ENCODE assay signal across 8 cellular contexts in the genomic region with DNA sequence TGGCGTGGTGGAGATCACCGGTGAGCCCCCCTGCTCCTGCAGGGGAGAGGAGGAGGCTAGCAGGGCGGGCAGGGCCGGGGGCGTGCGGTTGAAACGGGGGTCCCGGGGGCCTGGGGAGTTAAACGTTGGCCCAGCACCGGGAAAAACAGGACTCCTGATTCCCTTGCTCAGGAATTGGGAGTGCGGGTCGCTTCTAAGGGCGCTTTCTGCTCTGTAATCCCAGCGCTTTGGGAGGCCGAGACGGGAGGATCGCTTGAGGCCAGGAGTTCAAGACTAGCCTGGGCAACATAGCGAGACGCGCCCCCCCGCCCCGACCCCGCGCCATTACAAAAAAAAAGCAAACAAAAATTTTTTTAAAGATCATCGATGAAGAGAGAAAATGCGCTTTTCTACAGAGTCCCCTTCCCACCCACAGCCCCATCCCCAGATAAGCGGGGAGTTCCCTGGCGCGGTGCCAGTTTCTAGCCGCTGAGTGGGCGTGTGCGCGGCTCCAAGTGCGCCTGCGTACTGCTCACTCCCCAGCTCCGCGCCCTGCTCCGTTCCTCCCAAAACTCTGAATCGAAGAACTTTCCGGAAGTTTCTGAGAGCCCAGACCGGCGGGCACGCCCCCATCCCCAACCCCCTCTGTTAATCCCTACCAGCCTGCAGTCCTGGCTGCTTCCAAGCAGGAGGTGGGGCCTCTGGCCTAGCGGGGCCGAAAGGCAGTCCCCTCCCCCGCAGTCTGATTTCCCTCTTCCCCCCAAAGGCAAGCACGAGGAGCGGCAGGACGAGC. TPM values are rescaled to one million over a fixed set of nuclear protein-coding genes. Genes with fewer than 3 reads are reported as not detected.
DNase-seq lines count a peak whose midpoint lies in the region; ATAC-seq and TF ChIP-seq lines count a peak whose summit lies in the region.

No MANE protein-coding gene starts in this region.

- H3K27ac ChIP-seq in A673 (ENCODE audit: low read depth, low read length, poor library complexity, severe bottlenecking): peak overlapping the region; percentile 85
- H3K27ac ChIP-seq in osteoblast (ENCODE audit: low read depth, low read length): peak overlapping the region; percentile 76
- H3K27ac ChIP-seq in temporal lobe (ENCODE audit: low read depth, low read length): peak overlapping the region; percentile 99

- DNase-seq in A673 (ENCODE audit: low spot score) (peak; percentile 97), SKM-1 (lab: John Stamatoyannopoulos, UW; ENCODE audit: unreplicated experiment) (peak; percentile 80), glutamatergic neuron (peak; percentile 71), osteoblast (ENCODE audit: insufficient read length, low spot score, missing footprints) (peak; percentile 98)
- peak; percentile 78 for DNase-seq in Jurkat, Clone E6-1 (ENCODE audit: low read depth, low spot score)

- peaks cover 6% of the 10 kb centered on the region for H3K79me2 ChIP-seq in osteoblast (ENCODE audit: insufficient read depth, low read length)

- H3K4me3 Mint-ChIP-seq in activated naive CD8-positive, alpha-beta T cell: peak overlapping the region; percentile 90
- peak overlapping the region; percentile 84 for H3K4me3 Mint-ChIP-seq in glutamatergic neuron (ENCODE audit: unreplicated experiment)

- peak overlapping the region; percentile 83 for H3K4me3 ChIP-seq in A673 (ENCODE audit: low read depth, low read length, poor library complexity, severe bottlenecking)
- H3K4me3 ChIP-seq in Jurkat, Clone E6-1 (ENCODE audit: low read length): peak overlapping the region; percentile 65
- H3K4me3 ChIP-seq in osteoblast (ENCODE audit: insufficient read depth, low read length): peak overlapping the region; percentile 95

- H3K36me3 ChIP-seq in A673 (ENCODE audit: insufficient read depth, low read length, poor library complexity, severe bottlenecking): peaks cover 13% of the 10 kb centered on the region
- peaks cover 13% of the 10 kb centered on the region for H3K36me3 ChIP-seq in osteoblast (ENCODE audit: insufficient read depth, low read length)

- peak; percentile 43 for ATAC-seq in GM18517 (IDR thresholded peaks at IDR 0.05; ENCODE audit: unreplicated experiment)

- no peaks in the 10 kb centered on the region for H3K9me3 Mint-ChIP-seq in activated naive CD8-positive, alpha-beta T cell (ENCODE audit: low read depth)
- peaks cover 2% of the 10 kb centered on the region for H3K9me3 Mint-ChIP-seq in glutamatergic neuron (ENCODE audit: unreplicated experiment)

- no peaks in the 10 kb centered on the region for H3K36me3 Mint-ChIP-seq in activated naive CD8-positive, alpha-beta T cell
- no peaks in the 10 kb centered on the region for H3K36me3 Mint-ChIP-seq in glutamatergic neuron (ENCODE audit: unreplicated experiment)

- H3K27me3 Mint-ChIP-seq in activated naive CD8-positive, alpha-beta T cell: no peaks in the 10 kb centered on the region
- peaks cover 9% of the 10 kb centered on the region for H3K27me3 Mint-ChIP-seq in glutamatergic neuron (ENCODE audit: unreplicated experiment)

- no peak overlapping the region for H2AFZ ChIP-seq in osteoblast (ENCODE audit: low read length)

- POLR2A ChIA-PET in A673 (lab: Charles Lee; ENCODE audit: low non-redundant PET): interaction anchor here (0.6 kb wide), 1 partner anchor 29 kb away, joined by 3 read pairs; no protein-coding TSS in a partner anchor

- H3K27ac Mint-ChIP-seq in activated naive CD8-positive, alpha-beta T cell: peak overlapping the region; percentile 88
- no peak overlapping the region for H3K27ac Mint-ChIP-seq in glutamatergic neuron (ENCODE audit: unreplicated experiment)

- H3K9me3 ChIP-seq in A673 (ENCODE audit: low read depth, low read length, poor library complexity, severe bottlenecking): no peaks in the 10 kb centered on the region
- no peaks in the 10 kb centered on the region for H3K9me3 ChIP-seq in osteoblast (ENCODE audit: low read depth, low read length)

- no TSS peak for BruUV-seq in A673 (replicated peaks; lab: Mats Ljungman, UMichigan)

- CTCF ChIA-PET in A673 (lab: Charles Lee): interaction anchor here (0.6 to 1.0 kb wide), 2 partner anchors 11 to 125 kb away, joined by 5 to 7 read pairs; no protein-coding TSS in a partner anchor

- peak overlapping the region; percentile 82 for H3K4me2 ChIP-seq in osteoblast (ENCODE audit: insufficient read depth, low read length)

- peaks cover 18% of the 10 kb centered on the region for H3K4me1 Mint-ChIP-seq in activated naive CD8-positive, alpha-beta T cell (ENCODE audit: low read depth)
- no peaks in the 10 kb centered on the region for H3K4me1 Mint-ChIP-seq in glutamatergic neuron (ENCODE audit: low read depth, unreplicated experiment)

- intact Hi-C loops in A673 (cut with micrococcal nuclease; ENCODE audit: unreplicated experiment): no loop called here

- H3K4me1 ChIP-seq in A673 (ENCODE audit: insufficient read depth, low read length, poor library complexity, severe bottlenecking): peaks cover 7% of the 10 kb centered on the region
- peaks cover 9% of the 10 kb centered on the region for H3K4me1 ChIP-seq in osteoblast (ENCODE audit: insufficient read depth, low read length)

- no peak for TF ChIP-seq CTCF in A673 (conservative IDR thresholded peaks at IDR 0.05; ENCODE audit: low read depth, low read length)
- TF ChIP-seq CTCF in glutamatergic neuron (IDR thresholded peaks at IDR 0.05; ENCODE audit: partially characterized antibody, unreplicated experiment): no peak
- no peak for TF ChIP-seq CTCF in osteoblast (IDR thresholded peaks at IDR 0.05; ENCODE audit: extremely low read depth, low read depth, low read length)

- H4K20me1 ChIP-seq in osteoblast (ENCODE audit: insufficient read depth, low read length): peaks cover 11% of the 10 kb centered on the region

- no peaks in the 10 kb centered on the region for H3K27me3 ChIP-seq in A673 (replicated peaks; ENCODE audit: insufficient read depth, low read depth, low read length, poor library complexity)
- H3K27me3 ChIP-seq in osteoblast (ENCODE audit: insufficient read depth, low read length): no peaks in the 10 kb centered on the region

RNA-seq across cellular contexts. Expression of a gene that starts 0.8 kb away (rescaled TPM):
- total RNA-seq in A673 (2021) (354 and 375 TPM in 2 replicates), glutamatergic neuron (ENCODE audit: unreplicated experiment) (50.4 TPM), osteoblast (67.2 and 72.7 TPM in 2 replicates), temporal lobe (5.2 TPM)
- polyA plus RNA-seq in Jurkat, Clone E6-1 (2012; ENCODE audit: insufficient read depth, insufficient read length): 188 TPM

RNA-seq across cellular contexts. Expression of a gene that starts 55.5 kb away (rescaled TPM):
- total RNA-seq in A673 (2021) (222 and 249 TPM in 2 replicates), glutamatergic neuron (ENCODE audit: unreplicated experiment) (650 TPM), osteoblast (99.9 and 121 TPM in 2 replicates), temporal lobe (344 TPM)
- 87.8 TPM for polyA plus RNA-seq in Jurkat, Clone E6-1 (2012; ENCODE audit: insufficient read depth, insufficient read length)

Comparison
In these comparisons a context has a peak if more than half of its experiments do, and no peak if none do; other contexts are left out.
1. Peak in every context shown above with its lines: DNase-seq, ATAC-seq, H3K4me3 ChIP-seq and H3K27ac ChIP-seq.